In the genomic region with DNA sequence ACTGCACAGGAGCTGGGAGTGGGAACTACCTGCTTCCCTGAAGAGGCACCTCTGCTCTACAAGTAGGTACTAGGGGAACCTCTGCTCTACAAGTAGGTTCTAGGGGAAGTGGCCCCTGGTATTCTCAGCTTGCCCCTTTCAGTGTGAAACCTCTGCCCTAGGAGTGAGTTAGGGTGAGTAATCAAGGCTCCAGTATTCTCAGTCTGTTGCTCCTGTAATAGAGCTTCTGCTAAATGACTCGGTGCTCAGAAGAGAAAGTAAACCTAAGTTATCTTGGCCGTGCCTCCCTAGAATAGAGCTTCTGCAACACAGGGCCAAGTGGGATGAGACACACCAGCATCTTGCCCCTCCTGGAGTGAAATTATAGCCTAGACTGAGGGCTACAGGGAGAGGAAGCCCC, we compare ENCODE assay signal across 10 cellular contexts. TPM values are rescaled to one million over a fixed set of nuclear protein-coding genes. Genes with fewer than 3 reads are reported as not detected.
DNase-seq lines count a peak whose midpoint lies in the region; ATAC-seq, FAIRE-seq and TF ChIP-seq lines count a peak whose summit lies in the region.
"Had no signal": no experiment of that assay in that cellular context is flagged by ENCODE, and none has a peak within 500 bp of the region (broad histone marks: within the 10 kb centered on the region; RNA-seq: fewer than 3 reads in every experiment).

No MANE protein-coding gene starts in this region.

- no peak for FAIRE-seq in kidney (lab: Jason Lieb, UNC)

- H3K79me1 ChIP-seq in IMR-90 (ENCODE audit: low read depth in 1 of 2, low read length in 2 of 2) = no peaks in the 10 kb centered on the region

- H3K4me3 ChIP-seq in IMR-90 (ENCODE audit: insufficient read depth, low read depth, low read length) = no peak overlapping the region
- H3K4me3 ChIP-seq in right lobe of liver = no peak overlapping the region
- no peak overlapping the region for H3K4me3 ChIP-seq in kidney (ENCODE audit: low read length in 2 of 2)

- WGBS in IMR-90 (ENCODE audit: extremely low coverage in 2 of 2, insufficient read length in 1 of 2), 2 experiments = no CpG with 5 or more reads among the region's 2 CpGs
- WGBS in right lobe of liver (ENCODE audit: insufficient coverage, low coverage, low lambda C conversion rate, missing lambda C conversion rate) = 20% methylated on average over 1 of the region's 2 CpGs

- ATAC-seq in GM18499 (IDR thresholded peaks at IDR 0.05; ENCODE audit: insufficient read depth, unreplicated experiment) (peak; percentile 51), GM21786 (IDR thresholded peaks at IDR 0.05; ENCODE audit: unreplicated experiment) (peak; percentile 59), IMR-90 (ENCODE audit: low read depth) (peak; percentile 79), right lobe of liver (peak; percentile 39 to 61 (median 58))

- H3K56ac ChIP-seq in IMR-90 (ENCODE audit: extremely low read depth, insufficient read depth, low read length) = no peak overlapping the region

- no peak overlapping the region for H2AK9ac ChIP-seq in IMR-90 (replicated peaks; ENCODE audit: low read depth, low read length, poor library complexity)

- H3K9me3 ChIP-seq in IMR-90 (ENCODE audit: control insufficient read depth, insufficient read depth, low read length) (peaks cover 2% of the 10 kb centered on the region; the same call in 1 of the 2 replicates), right lobe of liver (peaks cover 0 to 5% (median 0%) of the 10 kb centered on the region in 4 donors), kidney (ENCODE audit: control insufficient read depth in 1 of 2, low read length in 2 of 2) (peaks cover 2 to 6% of the 10 kb centered on the region in 2 donors)

- H4K5ac ChIP-seq in IMR-90 (ENCODE audit: low read depth, low read length) = no peak overlapping the region

- H3K27ac ChIP-seq in IMR-90 (ENCODE audit: insufficient read depth, low read length) = no peak overlapping the region
- peak overlapping the region in 1 of 3 donors; percentile 20 for H3K27ac ChIP-seq in right lobe of liver
- no peak overlapping the region for H3K27ac ChIP-seq in RWPE1
- no peak overlapping the region for H3K27ac ChIP-seq in kidney (ENCODE audit: low read depth in 2 of 2, low read length in 2 of 2)

- intact Hi-C loops in IMR-90 (cut with micrococcal nuclease) = no loop called here
- intact Hi-C loops in right lobe of liver (cut with DNase I) = no loop called here
- intact Hi-C loops in kidney (cut with DNase I) = no loop called here

- dilution Hi-C loops in IMR-90 (cut with HindIII; ENCODE audit: low sequenced_read_pairs, unreplicated experiment) = no loop called here

- H4K20me1 ChIP-seq in IMR-90 (ENCODE audit: insufficient read depth, low read length) = no peaks in the 10 kb centered on the region

- no peak overlapping the region for H2BK20ac ChIP-seq in IMR-90 (ENCODE audit: low read depth, low read length)

- H2BK120ac ChIP-seq in IMR-90 (ENCODE audit: low read depth, low read length) = no peak overlapping the region

- DNase-seq in IMR-90 (peak; percentile 63), right lobe of liver (no peak), RWPE1 (ENCODE audit: low spot score) (no peak), hypothalamus (lab: John Stamatoyannopoulos, UW) (no peak), kidney (no peak), AG08396 (ENCODE audit: low spot score) (no peak)
- DNase-seq: OCI-M1 had no signal

- no peak overlapping the region for H2BK15ac ChIP-seq in IMR-90 (ENCODE audit: low read depth, low read length)

- H3K23ac ChIP-seq in IMR-90 (ENCODE audit: low read depth, low read length) = no peak overlapping the region

- no TSS peak for BruUV-seq in IMR-90 (replicated peaks; lab: Mats Ljungman, UMichigan)

- H4K91ac ChIP-seq in IMR-90 (ENCODE audit: insufficient read depth, low read depth, low read length) = no peak overlapping the region

- no peak overlapping the region for H3K14ac ChIP-seq in IMR-90 (replicated peaks; ENCODE audit: low read depth, low read length)

- H4K8ac ChIP-seq in IMR-90 (ENCODE audit: low read depth in 2 of 2, low read length in 2 of 2) = no peak overlapping the region

- POLR2A ChIA-PET in IMR-90 (lab: Charles Lee; ENCODE audit: unreplicated experiment) (interaction anchor here (0.6 kb wide), 1 partner anchor 1812 kb away, joined by 3 read pairs; no protein-coding TSS in a partner anchor), RWPE1 (lab: Yijun Ruan, JAX; ENCODE audit: low non-redundant PET) (no interaction called here)

- no peak overlapping the region for H3K4ac ChIP-seq in IMR-90 (ENCODE audit: low read depth, low read length)

- H3K9me1 ChIP-seq in IMR-90 (ENCODE audit: insufficient read depth, low read length) = no peaks in the 10 kb centered on the region

- no peaks in the 10 kb centered on the region for H3K27me3 ChIP-seq in IMR-90 (ENCODE audit: control insufficient read depth, insufficient read depth, low read length)
- no peaks in the 10 kb centered on the region for H3K27me3 ChIP-seq in right lobe of liver

- TF ChIP-seq POLR2A in IMR-90 (IDR thresholded peaks at IDR 0.05; ENCODE audit: low read depth, low read length) (no peak), right lobe of liver (IDR thresholded peaks at IDR 0.05) (no peak)

- in situ Hi-C loops in IMR-90 (cut with MboI; ENCODE audit: low sequenced_read_pairs) = no loop called here

- no peak overlapping the region; the same call in 1 of the 2 replicates for H3K4me2 ChIP-seq in IMR-90 (ENCODE audit: low read depth, low read length)

- no peak overlapping the region for H2AFZ ChIP-seq in IMR-90 (replicated peaks; ENCODE audit: low read length, poor library complexity)

- H2BK5ac ChIP-seq in IMR-90 (ENCODE audit: low read depth, low read length, poor library complexity, severe bottlenecking) = no peak overlapping the region

- TF ChIP-seq CTCF in IMR-90 (conservative IDR thresholded peaks at IDR 0.05; ENCODE audit: low read depth, low read length) (no peak), right lobe of liver (IDR thresholded peaks at IDR 0.05) (no peak), RWPE1 (conservative IDR thresholded peaks at IDR 0.05; ENCODE audit: low read depth) (no peak), kidney (IDR thresholded peaks at IDR 0.05; ENCODE audit: borderline replicate concordance, extremely low read depth, insufficient read depth) (no peak)

- no peak overlapping the region for H2AK5ac ChIP-seq in IMR-90 (ENCODE audit: low read depth, low read length)

- H3K18ac ChIP-seq in IMR-90 (ENCODE audit: low read depth, low read length) = no peak overlapping the region

- CTCF ChIA-PET in IMR-90 (lab: Yijun Ruan, JAX) (interaction anchor here (0.6 to 1.1 kb wide), 2 partner anchors 14 to 1947 kb away, joined by 3 to 4 read pairs; no protein-coding TSS in a partner anchor), RWPE1 (lab: Yijun Ruan, JAX) (interaction anchor here (0.8 to 1.0 kb wide), 2 partner anchors 13 to 636 kb away, joined by 3 read pairs; no protein-coding TSS in a partner anchor)

- H3K4me1 ChIP-seq in IMR-90 (ENCODE audit: control insufficient read depth, insufficient read depth, low read length) (peaks cover 3% of the 10 kb centered on the region; the same call in 1 of the 2 replicates), right lobe of liver (peaks cover 0 to 14% (median 0%) of the 10 kb centered on the region in 4 donors), kidney (ENCODE audit: control insufficient read depth in 1 of 2, insufficient read depth in 1 of 2, low read depth in 1 of 2, low read length in 2 of 2) (peaks cover 7 to 18% of the 10 kb centered on the region in 2 donors)

- H3K9ac ChIP-seq in IMR-90 (ENCODE audit: low read depth, low read length) (no peak overlapping the region), kidney (ENCODE audit: low read length in 2 of 2) (no peak overlapping the region)

- TF ChIP-seq RAD21 in IMR-90 (IDR thresholded peaks at IDR 0.05; ENCODE audit: low read length) = no peak

- H3K36me3 ChIP-seq in IMR-90 (ENCODE audit: control insufficient read depth, insufficient read depth, low read length) (no peaks in the 10 kb centered on the region), right lobe of liver (no peaks in the 10 kb centered on the region), kidney (ENCODE audit: control insufficient read depth in 1 of 2, insufficient read depth in 2 of 2, low read length in 2 of 2) (no peaks in the 10 kb centered on the region)

TF ChIP-seq in IMR-90, 13 proteins besides CTCF, POLR2A, EP300 and RAD21 (continues in another document):
- TF ChIP-seq MXI1 (IDR thresholded peaks at IDR 0.05; ENCODE audit: borderline replicate concordance, low read depth, low read length) (no peak), CHD1 (IDR thresholded peaks at IDR 0.05; ENCODE audit: low read depth, low read length) (no peak), MAZ (IDR thresholded peaks at IDR 0.05; ENCODE audit: borderline replicate concordance, low read depth, low read length) (no peak), NFE2L2 (IDR thresholded peaks at IDR 0.05; ENCODE audit: low read depth, low read length) (no peak), FOS (IDR thresholded peaks at IDR 0.05; ENCODE audit: low read depth, low read length) (no peak), SMC3 (IDR thresholded peaks at IDR 0.05; ENCODE audit: low read depth, low read length) (no peak)

RNA-seq across cellular contexts. Expression of a gene that starts 13.4 kb away (rescaled TPM):
- total RNA-seq in IMR-90 (2012; rRNA removed) (5.9 and 6.1 TPM in 2 replicates), right lobe of liver (10 to 100 TPM; 13.6 to 28.5 (median 19.6) TPM), kidney (76.4 TPM)
- polyA plus RNA-seq in IMR-90 (2012; rRNA removed) (8.6 and 10.1 TPM in 2 replicates), kidney (ENCODE audit: insufficient read depth, low read depth, low replicate concordance) (83.1 TPM)
- 4.5 and 6.1 TPM in 2 replicates for polyA plus RNA-seq in IMR-90 (2012; cell fraction: cytosol; rRNA removed)
- 46.1 and 53.0 TPM in 2 replicates for polyA plus RNA-seq in IMR-90 (2012; cell fraction: nucleus; rRNA removed; ENCODE audit: low replicate concordance)

RNA-seq across cellular contexts. Expression of a gene that starts 32.4 kb away (rescaled TPM):
- total RNA-seq in IMR-90 (2012; rRNA removed) (11.7 and 13.6 TPM in 2 replicates), right lobe of liver (10 to 100 TPM in 5 of 6 experiments, 1 to 10 TPM in 1; 5.3 to 94.6 (median 71.5) TPM), kidney (146 TPM)
- polyA plus RNA-seq in IMR-90 (2012; rRNA removed) (19.7 and 30.0 TPM in 2 replicates), kidney (ENCODE audit: insufficient read depth, low read depth, low replicate concordance) (44.4 TPM)
- polyA plus RNA-seq in IMR-90 (2012; cell fraction: cytosol; rRNA removed) = 16.4 and 30.1 TPM in 2 replicates
- polyA plus RNA-seq in IMR-90 (2012; cell fraction: nucleus; rRNA removed; ENCODE audit: low replicate concordance) = 18.4 and 24.2 TPM in 2 replicates

RNA-seq across cellular contexts. Expression of a gene that starts 35.1 kb away (rescaled TPM):
- total RNA-seq in IMR-90 (2012; rRNA removed) = not detected in 2 replicates
- not detected in 2 replicates for polyA plus RNA-seq in IMR-90 (2012; rRNA removed)
- polyA plus RNA-seq in IMR-90 (2012; cell fraction: cytosol; rRNA removed) = not detected in 2 replicates
- not detected in 2 replicates for polyA plus RNA-seq in IMR-90 (2012; cell fraction: nucleus; rRNA removed; ENCODE audit: low replicate concordance)
- not detected for total RNA-seq in right lobe of liver
- total RNA-seq in kidney = 19.3 TPM
- polyA plus RNA-seq in kidney (ENCODE audit: insufficient read depth, low read depth, low replicate concordance) = 127 TPM
- total RNA-seq: dermis microvascular lymphatic vessel endothelial cell had no signal

RNA-seq across cellular contexts. Expression of a gene that starts 54.5 kb away (rescaled TPM):
- total RNA-seq in IMR-90 (2012; rRNA removed) = 12.4 and 18.6 TPM in 2 replicates
- polyA plus RNA-seq in IMR-90 (2012; rRNA removed) = 8.4 and 10.6 TPM in 2 replicates
- 1.7 and 2.4 TPM in 2 replicates for polyA plus RNA-seq in IMR-90 (2012; cell fraction: cytosol; rRNA removed)
- 0.39 and 4.0 TPM in 2 replicates for polyA plus RNA-seq in IMR-90 (2012; cell fraction: nucleus; rRNA removed; ENCODE audit: low replicate concordance)
- total RNA-seq in right lobe of liver = 10 to 100 TPM; 10.3 to 25.2 (median 12.2) TPM
- total RNA-seq in kidney = 24.5 TPM
- 18.7 TPM for polyA plus RNA-seq in kidney (ENCODE audit: insufficient read depth, low read depth, low replicate concordance)

Comparison
In these comparisons a context has a peak if more than half of its experiments do, and no peak if none do; other contexts are left out.
1. RNA of a gene that starts 35.1 kb away (total RNA-seq): 19.3 TPM in kidney (single experiment); not detected in IMR-90 and not detected in right lobe of liver; every median in the first group is over 10 times any median in the second.
2. Peak in every context shown above with its lines, with median percentiles within 50 percentile points of each other: ATAC-seq.